Comparison of ENCODE assay signal across 17 cellular contexts in the genomic region with DNA sequence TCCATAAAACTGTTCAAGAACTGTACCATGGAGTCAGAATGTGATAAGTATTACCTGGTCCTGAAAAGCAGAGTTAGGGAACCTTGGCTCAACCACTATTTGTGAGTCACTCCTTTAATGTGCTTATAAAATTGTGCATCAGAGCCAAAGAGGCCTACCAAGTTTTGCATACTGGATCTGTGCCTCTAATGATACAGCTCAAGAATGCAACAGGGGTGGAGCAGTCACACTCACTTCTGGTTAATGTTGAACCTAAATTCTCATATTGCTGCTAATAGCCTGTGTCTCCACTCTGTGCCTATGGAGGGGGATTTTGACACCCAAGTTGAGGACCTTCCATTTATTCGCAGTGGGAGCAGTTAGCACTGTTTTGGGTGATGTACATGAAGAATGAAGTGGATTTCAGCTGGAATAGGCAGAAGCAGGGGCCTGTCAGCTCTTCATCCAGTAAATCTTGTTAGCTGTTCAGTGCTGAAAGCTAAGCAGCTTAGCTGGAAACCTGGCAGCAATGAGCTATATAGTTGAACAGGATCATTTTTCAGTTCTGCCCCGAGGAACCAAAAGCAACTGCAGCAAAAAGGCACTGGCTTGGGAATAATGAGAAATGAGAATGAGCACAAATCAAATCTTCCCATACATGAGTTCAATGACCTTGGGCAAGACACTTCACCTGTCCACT. TPM values are rescaled to one million over a fixed set of nuclear protein-coding genes. Genes with fewer than 3 reads are reported as not detected.
A peak's percentile ranks its signal among the peaks of the same experiment; 100 is the strongest.
DNase-seq lines count a peak whose midpoint lies in the region; ATAC-seq and TF ChIP-seq lines count a peak whose summit lies in the region.
"Had no signal": no experiment of that assay in that cellular context is flagged by ENCODE, and none has a peak within 500 bp of the region (broad histone marks: within the 10 kb centered on the region; RNA-seq: fewer than 3 reads in every experiment).

No MANE protein-coding gene starts in this region.

- no peaks in the 10 kb centered on the region for H3K9me3 ChIP-seq in A673 (ENCODE audit: low read depth, low read length, poor library complexity, severe bottlenecking)
- H3K9me3 ChIP-seq in IMR-90 (ENCODE audit: control insufficient read depth, insufficient read depth, low read length), result no peaks in the 10 kb centered on the region
- H3K9me3 ChIP-seq: upper lobe of left lung had no signal

- TF ChIP-seq CTCF in A673 (conservative IDR thresholded peaks at IDR 0.05; ENCODE audit: low read depth, low read length) (no peak), IMR-90 (conservative IDR thresholded peaks at IDR 0.05; ENCODE audit: low read depth, low read length) (no peak), choroid plexus epithelial cell (conservative IDR thresholded peaks at IDR 0.05; ENCODE audit: low read depth, low read length) (no peak)

- no CpG with 5 or more reads among the region's 2 CpGs for WGBS in IMR-90 (ENCODE audit: extremely low coverage in 2 of 2, insufficient read length in 1 of 2), 2 experiments

- no peak overlapping the region for H2AFZ ChIP-seq in IMR-90 (replicated peaks; ENCODE audit: low read length, poor library complexity)

- H3K14ac ChIP-seq in IMR-90 (replicated peaks; ENCODE audit: low read depth, low read length), result no peak overlapping the region

- H4K5ac ChIP-seq in IMR-90 (ENCODE audit: low read depth, low read length), result no peak overlapping the region

- H2AK9ac ChIP-seq in IMR-90 (replicated peaks; ENCODE audit: low read depth, low read length, poor library complexity), result no peak overlapping the region

- H3K56ac ChIP-seq in IMR-90 (ENCODE audit: extremely low read depth, insufficient read depth, low read length), result no peak overlapping the region

- peak overlapping the region; percentile 17; the same call in 1 of the 2 replicates for H2AK5ac ChIP-seq in IMR-90 (ENCODE audit: low read depth, low read length)

- H2BK15ac ChIP-seq in IMR-90 (ENCODE audit: low read depth, low read length), result no peak overlapping the region

- no peaks in the 10 kb centered on the region for H3K4me1 Mint-ChIP-seq in activated T-helper 1 cell treated with anti-CD3 and anti-CD28 coated beads, Interleukin-12 subunit alpha, Interleukin-12 subunit beta, Interleukin-2, Interleukin-4 antibody, amounts not matched to agents 30 ng/mL and 10 ng/mL and 1 ng/mL, durations not matched to agents 14 hours and 24 hours and 36 hours (ENCODE audit: low read depth)
- H3K4me1 Mint-ChIP-seq: activated naive CD8-positive, alpha-beta T cell treated with anti-CD3 and anti-CD28 coated beads, Interleukin-2, amount 10 ng/mL, durations not matched to agents 7 days and 5 days had no signal

- no peaks in the 10 kb centered on the region for H3K79me1 ChIP-seq in IMR-90 (ENCODE audit: low read depth in 1 of 2, low read length in 2 of 2)

- H3K27ac ChIP-seq in A673 (ENCODE audit: low read depth, low read length, poor library complexity, severe bottlenecking) (no peak overlapping the region), IMR-90 (ENCODE audit: insufficient read depth, low read length) (peak overlapping the region; percentile 6; the same call in 1 of the 2 replicates)
- H3K27ac ChIP-seq: upper lobe of left lung had no signal

- CTCF ChIA-PET in A673 (lab: Charles Lee) (no interaction called here), IMR-90 (lab: Yijun Ruan, JAX) (interaction anchor here (1.0 kb wide), 2 partner anchors 8 to 312 kb away, joined by 3 to 4 read pairs; no protein-coding TSS in a partner anchor)

- no peak overlapping the region for H3K4me3 Mint-ChIP-seq in activated T-helper 1 cell treated with anti-CD3 and anti-CD28 coated beads, Interleukin-12 subunit alpha, Interleukin-12 subunit beta, Interleukin-2, Interleukin-4 antibody, amounts not matched to agents 30 ng/mL and 10 ng/mL and 1 ng/mL, durations not matched to agents 14 hours and 24 hours and 36 hours
- H3K4me3 Mint-ChIP-seq: activated naive CD8-positive, alpha-beta T cell treated with anti-CD3 and anti-CD28 coated beads, Interleukin-2, amount 10 ng/mL, durations not matched to agents 7 days and 5 days had no signal

- POLR2A ChIA-PET in A673 (lab: Charles Lee; ENCODE audit: low non-redundant PET) (no interaction called here), IMR-90 (lab: Charles Lee; ENCODE audit: unreplicated experiment) (no interaction called here)

- no peak for TF ChIP-seq RAD21 in IMR-90 (IDR thresholded peaks at IDR 0.05; ENCODE audit: low read length)

- peaks cover 5% of the 10 kb centered on the region for H3K27me3 Mint-ChIP-seq in activated T-helper 1 cell treated with anti-CD3 and anti-CD28 coated beads, Interleukin-12 subunit alpha, Interleukin-12 subunit beta, Interleukin-2, Interleukin-4 antibody, amounts not matched to agents 30 ng/mL and 10 ng/mL and 1 ng/mL, durations not matched to agents 14 hours and 24 hours and 36 hours (ENCODE audit: insufficient read depth)

- H3K9ac ChIP-seq in IMR-90 (ENCODE audit: low read depth, low read length), result no peak overlapping the region

- BruUV-seq in A673 (replicated peaks; lab: Mats Ljungman, UMichigan) (no TSS peak), IMR-90 (replicated peaks; lab: Mats Ljungman, UMichigan) (no TSS peak)

- H3K36me3 Mint-ChIP-seq in activated T-helper 1 cell treated with anti-CD3 and anti-CD28 coated beads, Interleukin-12 subunit alpha, Interleukin-12 subunit beta, Interleukin-2, Interleukin-4 antibody, amounts not matched to agents 30 ng/mL and 10 ng/mL and 1 ng/mL, durations not matched to agents 14 hours and 24 hours and 36 hours (ENCODE audit: low read depth), result no peaks in the 10 kb centered on the region
- H3K36me3 Mint-ChIP-seq: activated naive CD8-positive, alpha-beta T cell treated with anti-CD3 and anti-CD28 coated beads, Interleukin-2, amount 10 ng/mL, durations not matched to agents 7 days and 5 days had no signal

- no peaks in the 10 kb centered on the region for H3K9me3 Mint-ChIP-seq in activated T-helper 1 cell treated with anti-CD3 and anti-CD28 coated beads, Interleukin-12 subunit alpha, Interleukin-12 subunit beta, Interleukin-2, Interleukin-4 antibody, amounts not matched to agents 30 ng/mL and 10 ng/mL and 1 ng/mL, durations not matched to agents 14 hours and 24 hours and 36 hours
- H3K9me3 Mint-ChIP-seq: activated naive CD8-positive, alpha-beta T cell treated with anti-CD3 and anti-CD28 coated beads, Interleukin-2, amount 10 ng/mL, durations not matched to agents 7 days and 5 days had no signal

- H4K8ac ChIP-seq in IMR-90 (ENCODE audit: low read depth in 2 of 2, low read length in 2 of 2), result no peak overlapping the region

- H3K4me1 ChIP-seq in A673 (ENCODE audit: insufficient read depth, low read length, poor library complexity, severe bottlenecking) (no peaks in the 10 kb centered on the region), IMR-90 (ENCODE audit: control insufficient read depth, insufficient read depth, low read length) (peaks cover 8% of the 10 kb centered on the region)
- H3K4me1 ChIP-seq: upper lobe of left lung had no signal

- in situ Hi-C loops in IMR-90 (cut with MboI; ENCODE audit: low sequenced_read_pairs), result no loop called here

- dilution Hi-C loops in IMR-90 (cut with HindIII; ENCODE audit: low sequenced_read_pairs, unreplicated experiment), result no loop called here

- H3K27me3 ChIP-seq in A673 (replicated peaks; ENCODE audit: insufficient read depth, low read depth, low read length, poor library complexity) (no peaks in the 10 kb centered on the region), IMR-90 (ENCODE audit: control insufficient read depth, insufficient read depth, low read length) (no peaks in the 10 kb centered on the region)
- H3K27me3 ChIP-seq: upper lobe of left lung had no signal

- no peak overlapping the region; the same call in 1 of the 2 replicates for H3K23ac ChIP-seq in IMR-90 (ENCODE audit: low read depth, low read length)

- DNase-seq in A673 (ENCODE audit: low spot score), result peak; percentile 33
- peak; percentile 72 for DNase-seq in IMR-90
- DNase-seq in choroid plexus epithelial cell (ENCODE audit: low read depth), result peak; percentile 41
- DNase-seq in kidney glomerular epithelial cell (lab: John Stamatoyannopoulos, UW), result peak; percentile 10
- DNase-seq in NCI-H446 treated with DMSO at 0.1 percent for 48 hours (lab: John Stamatoyannopoulos, UW), result no peak
- DNase-seq in activated T-helper 1 cell treated with anti-CD3 and anti-CD28 coated beads, Interleukin-12 subunit alpha, Interleukin-12 subunit beta, Interleukin-2, Interleukin-4 antibody, amounts not matched to agents 30 ng/mL and 10 ng/mL and 1 ng/mL, durations not matched to agents 14 hours and 24 hours and 36 hours (ENCODE audit: low spot score), result no peak
- no peak for DNase-seq in left lobe of liver (ENCODE audit: low spot score)
- DNase-seq in NCI-H2107 treated with DMSO at 0.1 percent for 48 hours (lab: John Stamatoyannopoulos, UW; ENCODE audit: unreplicated experiment), result no peak
- DNase-seq: activated naive CD8-positive, alpha-beta T cell treated with anti-CD3 and anti-CD28 coated beads, Interleukin-2, amount 10 ng/mL, durations not matched to agents 7 days and 5 days; dermis blood vessel endothelial cell; DMS153; MV-4-11; NCI-H446; SHP77; upper lobe of left lung had no signal

- H3K27ac Mint-ChIP-seq in activated T-helper 1 cell treated with anti-CD3 and anti-CD28 coated beads, Interleukin-12 subunit alpha, Interleukin-12 subunit beta, Interleukin-2, Interleukin-4 antibody, amounts not matched to agents 30 ng/mL and 10 ng/mL and 1 ng/mL, durations not matched to agents 14 hours and 24 hours and 36 hours, result no peak overlapping the region
- H3K27ac Mint-ChIP-seq: activated naive CD8-positive, alpha-beta T cell treated with anti-CD3 and anti-CD28 coated beads, Interleukin-2, amount 10 ng/mL, durations not matched to agents 7 days and 5 days had no signal

- no peak overlapping the region for H3K4me2 ChIP-seq in IMR-90 (ENCODE audit: low read depth, low read length)

- H3K4me3 ChIP-seq in A673 (ENCODE audit: low read depth, low read length, poor library complexity, severe bottlenecking), result no peak overlapping the region
- no peak overlapping the region for H3K4me3 ChIP-seq in IMR-90 (ENCODE audit: insufficient read depth, low read depth, low read length)
- H3K4me3 ChIP-seq in choroid plexus epithelial cell (ENCODE audit: low read depth, low read length), result no peak overlapping the region
- H3K4me3 ChIP-seq: GM12878, lung, upper lobe of left lung had no signal

- H3K4ac ChIP-seq in IMR-90 (ENCODE audit: low read depth, low read length), result no peak overlapping the region

- H2BK5ac ChIP-seq in IMR-90 (ENCODE audit: low read depth, low read length, poor library complexity, severe bottlenecking), result no peak overlapping the region

- 0 out of 2 replicates have a peak, but pooled peaks cover 5% of the 10 kb centered on the region for H3K9me1 ChIP-seq in IMR-90 (ENCODE audit: insufficient read depth, low read length)

- intact Hi-C loops in A673 (cut with micrococcal nuclease; ENCODE audit: unreplicated experiment), result no loop called here
- intact Hi-C loops in IMR-90 (cut with micrococcal nuclease), result no loop called here
- intact Hi-C loops in activated T-helper 1 cell treated with anti-CD3 and anti-CD28 coated beads, Interleukin-12 subunit alpha, Interleukin-12 subunit beta, Interleukin-2, Interleukin-4 antibody, amounts not matched to agents 30 ng/mL and 10 ng/mL and 1 ng/mL, durations not matched to agents 14 hours and 24 hours and 36 hours (cut with micrococcal nuclease), result no loop called here

- no peaks in the 10 kb centered on the region for H3K36me3 ChIP-seq in A673 (ENCODE audit: insufficient read depth, low read length, poor library complexity, severe bottlenecking)
- H3K36me3 ChIP-seq in IMR-90 (ENCODE audit: control insufficient read depth, insufficient read depth, low read length), result no peaks in the 10 kb centered on the region
- H3K36me3 ChIP-seq: upper lobe of left lung had no signal

- H2BK120ac ChIP-seq in IMR-90 (ENCODE audit: low read depth, low read length), result no peak overlapping the region

- TF ChIP-seq POLR2A in IMR-90 (IDR thresholded peaks at IDR 0.05; ENCODE audit: low read depth, low read length), result no peak

- H4K91ac ChIP-seq in IMR-90 (ENCODE audit: insufficient read depth, low read depth, low read length), result no peak overlapping the region

- no peaks in the 10 kb centered on the region for H4K20me1 ChIP-seq in IMR-90 (ENCODE audit: insufficient read depth, low read length)

- no peak overlapping the region; the same call in 1 of the 2 replicates for H2BK20ac ChIP-seq in IMR-90 (ENCODE audit: low read depth, low read length)

- peak overlapping the region; percentile 22; the same call in 1 of the 2 replicates for H3K18ac ChIP-seq in IMR-90 (ENCODE audit: low read depth, low read length)

- peak; percentile 69 for ATAC-seq in IMR-90 (ENCODE audit: low read depth)
- no peak for ATAC-seq in left lobe of liver
- ATAC-seq: GM12878 had no signal

RNA-seq across cellular contexts. Expression of a gene that starts 9.7 kb away (rescaled TPM):
- total RNA-seq in A673 (2021), result 1.3 and 2.5 TPM in 2 replicates
- 7.8 and 7.9 TPM in 2 replicates for total RNA-seq in IMR-90 (2012; rRNA removed)
- 3.3 and 3.4 TPM in 2 replicates for polyA plus RNA-seq in IMR-90 (2012; rRNA removed)
- polyA plus RNA-seq in IMR-90 (2012; cell fraction: cytosol; rRNA removed), result 1.2 and 1.4 TPM in 2 replicates
- 6.8 and 7.3 TPM in 2 replicates for polyA plus RNA-seq in IMR-90 (2012; cell fraction: nucleus; rRNA removed; ENCODE audit: low replicate concordance)
- total RNA-seq in activated T-helper 1 cell treated with anti-CD3 and anti-CD28 coated beads, Interleukin-12 subunit alpha, Interleukin-12 subunit beta, Interleukin-2, Interleukin-4 antibody, amounts not matched to agents 30 ng/mL and 10 ng/mL and 1 ng/mL, durations not matched to agents 14 hours and 24 hours and 36 hours, result not detected in 2 replicates
- total RNA-seq in left lobe of liver, result 0.43 TPM
- total RNA-seq: activated naive CD8-positive, alpha-beta T cell treated with anti-CD3 and anti-CD28 coated beads, Interleukin-2, amount 10 ng/mL, durations not matched to agents 7 days and 5 days; GM12878 had no signal
- polyA plus RNA-seq: GM12878 had no signal

Comparison
In these comparisons a context has a peak if more than half of its experiments do, and no peak if none do; other contexts are left out.
1. DNase-seq: peak in A673 (single experiment), IMR-90 (single experiment), choroid plexus epithelial cell (single experiment) and kidney glomerular epithelial cell (single experiment); none in NCI-H446 treated with DMSO at 0.1 percent for 48 hours (single experiment), activated T-helper 1 cell treated with anti-CD3 and anti-CD28 coated beads, Interleukin-12 subunit alpha, Interleukin-12 subunit beta, Interleukin-2, Interleukin-4 antibody, amounts not matched to agents 30 ng/mL and 10 ng/mL and 1 ng/mL, durations not matched to agents 14 hours and 24 hours and 36 hours (single experiment), left lobe of liver (single experiment) and NCI-H2107 treated with DMSO at 0.1 percent for 48 hours (single experiment).